In genomic region chr10:78406648-78407008, GRCh38 we compare ENCODE assay signal across 7 cellular contexts.
DNase-seq lines count a peak whose midpoint lies in the region; ATAC-seq and TF ChIP-seq lines count a peak whose summit lies in the region.

No MANE protein-coding gene starts in this region.

- intact Hi-C loops in mucosa of descending colon (cut with DNase I, micrococcal nuclease): no loop called here

- CTCF ChIA-PET in GM10248 (lab: Yijun Ruan, JAX): no interaction called here

- H3K79me2 ChIP-seq in GM23248 (ENCODE audit: insufficient read depth): no peaks in the 10 kb centered on the region

- DNase-seq in mucosa of descending colon: no peak
- no peak for DNase-seq in GM10248 (ENCODE audit: extremely low spot score)
- no peak for DNase-seq in GM23248

- 85 to 86% methylated on average over 8 to 10 of the region's 10 CpGs for WGBS in GM23248 (ENCODE audit: low coverage in 1 of 2, low lambda C conversion rate in 2 of 2, missing lambda C conversion rate in 2 of 2), 2 experiments

- no peak overlapping the region for H2AFZ ChIP-seq in GM23248

- no peaks in the 10 kb centered on the region for H3K9me2 ChIP-seq in GM23248 (ENCODE audit: insufficient read depth)

- POLR2A ChIA-PET in GM10248 (lab: Yijun Ruan, JAX): no interaction called here

- H3K9me3 ChIP-seq in HUES48 (ENCODE audit: control insufficient read depth, insufficient read depth, low read length): no peaks in the 10 kb centered on the region
- no peaks in the 10 kb centered on the region for H3K9me3 ChIP-seq in iPS-18a (ENCODE audit: control insufficient read depth, low read depth, low read length)
- H3K9me3 ChIP-seq in mucosa of descending colon: no peaks in the 10 kb centered on the region
- H3K9me3 ChIP-seq in GM23248 (ENCODE audit: low read depth): no peaks in the 10 kb centered on the region

- peak overlapping the region; percentile 73 for H3K4me3 ChIP-seq in HUES48 (ENCODE audit: low read depth, low read length)
- peak overlapping the region; percentile 74 for H3K4me3 ChIP-seq in iPS-18a (ENCODE audit: low read length)
- no peak overlapping the region for H3K4me3 ChIP-seq in mucosa of descending colon
- H3K4me3 ChIP-seq in GM23248: no peak overlapping the region

- H3K4me1 ChIP-seq in HUES48 (ENCODE audit: control insufficient read depth, insufficient read depth, low read length): peaks cover 18% of the 10 kb centered on the region
- peaks cover 21% of the 10 kb centered on the region for H3K4me1 ChIP-seq in iPS-18a (ENCODE audit: control insufficient read depth, low read depth, low read length)
- peaks cover 4% of the 10 kb centered on the region for H3K4me1 ChIP-seq in mucosa of descending colon (ENCODE audit: low read depth)
- H3K4me1 ChIP-seq in GM23248 (ENCODE audit: insufficient read depth): peaks cover 10% of the 10 kb centered on the region; the same call in 1 of the 2 replicates

- no peak overlapping the region for H3K27ac Mint-ChIP-seq in activated naive CD8-positive, alpha-beta T cell
- H3K27ac Mint-ChIP-seq in stimulated activated memory B cell treated with anti-CD40 and anti-IgM and Interleukin-4, amounts not matched to agents 10 μg/mL and 1 μg/mL and 100 μg/mL, for 72 hours: no peak overlapping the region

- no peak for ATAC-seq in stimulated activated memory B cell treated with anti-CD40 and anti-IgM and Interleukin-4, amounts not matched to agents 10 μg/mL and 1 μg/mL and 100 μg/mL, for 72 hours
- no peak for ATAC-seq in mucosa of descending colon

- H3K27me3 ChIP-seq in HUES48 (ENCODE audit: control insufficient read depth, insufficient read depth, low read length): peaks cover 7% of the 10 kb centered on the region; the same call in 1 of the 2 replicates
- peaks cover 4% of the 10 kb centered on the region for H3K27me3 ChIP-seq in iPS-18a (ENCODE audit: control insufficient read depth, insufficient read depth, low read length)
- no peaks in the 10 kb centered on the region for H3K27me3 ChIP-seq in GM23248 (replicated peaks; ENCODE audit: insufficient read depth)

- in situ Hi-C loops in GM23248 (cut with MboI): no loop called here

- no peaks in the 10 kb centered on the region for H3F3A ChIP-seq in GM23248 (ENCODE audit: insufficient read depth)

- peak overlapping the region; percentile 83 for H3K4me3 Mint-ChIP-seq in activated naive CD8-positive, alpha-beta T cell
- peak overlapping the region; percentile 32 for H3K4me3 Mint-ChIP-seq in stimulated activated memory B cell treated with anti-CD40 and anti-IgM and Interleukin-4, amounts not matched to agents 10 μg/mL and 1 μg/mL and 100 μg/mL, for 72 hours

- no peaks in the 10 kb centered on the region for H3K36me3 Mint-ChIP-seq in activated naive CD8-positive, alpha-beta T cell
- no peaks in the 10 kb centered on the region for H3K36me3 Mint-ChIP-seq in stimulated activated memory B cell treated with anti-CD40 and anti-IgM and Interleukin-4, amounts not matched to agents 10 μg/mL and 1 μg/mL and 100 μg/mL, for 72 hours

- TF ChIP-seq CTCF in mucosa of descending colon (IDR thresholded peaks at IDR 0.05): no peak
- no peak for TF ChIP-seq CTCF in GM10248 (IDR thresholded peaks at IDR 0.05; ENCODE audit: control extremely low read depth, extremely low read depth, low read depth, missing control alignments)

- H3K4me2 ChIP-seq in GM23248 (ENCODE audit: unreplicated experiment): no peak overlapping the region

- H3K27me3 Mint-ChIP-seq in activated naive CD8-positive, alpha-beta T cell: peaks cover 6% of the 10 kb centered on the region
- H3K27me3 Mint-ChIP-seq in stimulated activated memory B cell treated with anti-CD40 and anti-IgM and Interleukin-4, amounts not matched to agents 10 μg/mL and 1 μg/mL and 100 μg/mL, for 72 hours: peaks cover 34% of the 10 kb centered on the region

- no peaks in the 10 kb centered on the region for H4K20me1 ChIP-seq in GM23248 (ENCODE audit: insufficient read depth)

- H3K9ac ChIP-seq in HUES48 (ENCODE audit: low read depth, low read length): peak overlapping the region; percentile 76; the same call in 1 of the 2 replicates
- H3K9ac ChIP-seq in iPS-18a (ENCODE audit: low read length): no peak overlapping the region
- no peak overlapping the region for H3K9ac ChIP-seq in GM23248

- peak overlapping the region; percentile 86 for H3K27ac ChIP-seq in HUES48 (ENCODE audit: low read depth, low read length)
- no peak overlapping the region for H3K27ac ChIP-seq in iPS-18a (ENCODE audit: low read length)
- no peak overlapping the region for H3K27ac ChIP-seq in GM23248

- H3K9me3 Mint-ChIP-seq in activated naive CD8-positive, alpha-beta T cell (ENCODE audit: low read depth): no peaks in the 10 kb centered on the region
- no peaks in the 10 kb centered on the region for H3K9me3 Mint-ChIP-seq in stimulated activated memory B cell treated with anti-CD40 and anti-IgM and Interleukin-4, amounts not matched to agents 10 μg/mL and 1 μg/mL and 100 μg/mL, for 72 hours

- H3K4me1 Mint-ChIP-seq in activated naive CD8-positive, alpha-beta T cell (ENCODE audit: low read depth): peaks cover 9% of the 10 kb centered on the region
- H3K4me1 Mint-ChIP-seq in stimulated activated memory B cell treated with anti-CD40 and anti-IgM and Interleukin-4, amounts not matched to agents 10 μg/mL and 1 μg/mL and 100 μg/mL, for 72 hours: peaks cover 7% of the 10 kb centered on the region

- no peaks in the 10 kb centered on the region for H3K36me3 ChIP-seq in HUES48 (ENCODE audit: control insufficient read depth, insufficient read depth, low read length)
- H3K36me3 ChIP-seq in iPS-18a (ENCODE audit: control insufficient read depth, low read depth, low read length): no peaks in the 10 kb centered on the region
- H3K36me3 ChIP-seq in mucosa of descending colon (ENCODE audit: low read depth): no peaks in the 10 kb centered on the region
- no peaks in the 10 kb centered on the region for H3K36me3 ChIP-seq in GM23248 (ENCODE audit: low read depth)

Comparison
In these comparisons a context has a peak if more than half of its experiments do, and no peak if none do; other contexts are left out.
1. H3K4me3 ChIP-seq: peak in HUES48 (single experiment) and iPS-18a (single experiment); none in mucosa of descending colon (single experiment) and GM23248 (single experiment).